Comparison of ENCODE assay signal across 18 cellular contexts in the genomic region with DNA sequence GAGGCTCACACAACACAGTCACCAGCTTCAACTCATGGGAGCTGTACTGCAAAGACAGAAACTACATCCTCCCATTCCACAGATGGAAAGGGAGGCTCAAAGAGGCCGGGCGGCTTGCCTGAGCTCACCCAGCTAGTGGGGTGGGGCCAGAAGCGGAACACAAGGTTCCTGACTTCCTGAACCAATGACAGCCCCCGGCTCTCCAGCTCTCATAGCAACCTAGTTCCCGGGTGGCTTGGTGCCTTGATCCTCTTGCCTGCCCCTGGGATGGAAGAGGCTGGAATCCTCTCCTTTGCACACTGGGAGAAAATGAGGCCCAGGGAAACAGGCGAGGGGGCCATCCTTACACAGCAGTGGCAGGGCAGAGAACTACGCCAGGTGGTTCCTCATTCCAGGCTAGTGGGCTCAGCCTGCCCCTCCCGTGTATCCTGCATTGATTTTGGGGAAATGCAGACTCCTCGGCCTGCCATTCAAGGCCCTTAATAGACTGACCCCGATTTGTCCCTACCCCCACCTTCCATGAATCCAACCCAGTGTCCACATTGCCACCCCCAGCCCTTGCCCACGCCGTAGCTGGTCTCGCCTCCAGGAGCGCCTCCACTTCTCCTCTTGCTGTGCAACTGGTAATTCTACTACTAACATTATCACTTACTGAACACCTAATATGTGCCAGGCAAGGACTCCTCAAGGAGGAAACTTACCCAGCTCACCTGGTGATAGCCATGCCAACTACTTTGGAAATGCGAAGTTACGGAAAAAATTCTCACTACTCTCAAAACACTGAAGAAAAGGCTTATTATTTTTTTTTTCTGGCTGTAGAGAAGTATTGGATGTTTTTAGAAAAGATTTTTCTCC. TPM values are rescaled to one million over a fixed set of nuclear protein-coding genes. Genes with fewer than 3 reads are reported as not detected.
DNase-seq lines count a peak whose midpoint lies in the region; ATAC-seq and TF ChIP-seq lines count a peak whose summit lies in the region.
"Had no signal": no experiment of that assay in that cellular context is flagged by ENCODE, and none has a peak within 500 bp of the region (broad histone marks: within the 10 kb centered on the region; RNA-seq: fewer than 3 reads in every experiment).

No MANE protein-coding gene starts in this region.

- H3K9ac ChIP-seq in BLaER1 = no peak overlapping the region

- H3K9me3 ChIP-seq in BLaER1 = no peaks in the 10 kb centered on the region
- H3K9me3 ChIP-seq in adrenal gland (replicated peaks in 1 of 3) = no peaks in the 10 kb centered on the region
- H3K9me3 ChIP-seq: heart right ventricle, right lobe of liver had no signal

- H3K36me3 ChIP-seq in BLaER1 (no peaks in the 10 kb centered on the region), adrenal gland (replicated peaks in 1 of 2) (no peaks in the 10 kb centered on the region)
- H3K36me3 ChIP-seq: heart right ventricle, right lobe of liver had no signal

- H3K9me3 Mint-ChIP-seq in memory B cell = no peaks in the 10 kb centered on the region
- H3K9me3 Mint-ChIP-seq: activated CD8-positive, alpha-beta T cell treated with anti-CD3 and anti-CD28 coated beads for 36 hours; HFFc6 had no signal

- H3K4me3 ChIP-seq in BLaER1 (no peak overlapping the region), adrenal gland (no peak overlapping the region)
- H3K4me3 ChIP-seq: heart right ventricle, right lobe of liver had no signal

- H3K27me3 Mint-ChIP-seq in memory B cell = peaks cover 24% of the 10 kb centered on the region

- peak overlapping the region; percentile 74 for H3K4me2 ChIP-seq in BLaER1

- peaks cover 14% of the 10 kb centered on the region for H3K4me1 Mint-ChIP-seq in memory B cell

- H3K36me3 Mint-ChIP-seq in memory B cell = no peaks in the 10 kb centered on the region

- no peak for TF ChIP-seq CTCF in adrenal gland (IDR thresholded peaks at IDR 0.05)

- whole genome bisulfite sequencing in adrenal gland, 4 donors = 51 to 72% (median 55%) methylated on average over 11 to 16 of the region's 16 CpGs

- intact Hi-C loops in adrenal gland (cut with DNase I) = no loop called here

- peaks cover 16% of the 10 kb centered on the region; the same call in 1 of the 2 replicates for H3K27me3 ChIP-seq in BLaER1
- no peaks in the 10 kb centered on the region for H3K27me3 ChIP-seq in adrenal gland
- H3K27me3 ChIP-seq: right lobe of liver had no signal

- TF ChIP-seq POLR2A in adrenal gland (IDR thresholded peaks at IDR 0.05) = peak in 1 of 2 donors; percentile 4

- peaks cover 22% of the 10 kb centered on the region for H4K20me1 ChIP-seq in BLaER1

- peaks cover 63% of the 10 kb centered on the region for H3K4me1 ChIP-seq in BLaER1
- peaks cover 22 to 58% of the 10 kb centered on the region in 2 donors for H3K4me1 ChIP-seq in adrenal gland (replicated peaks in 1 of 2)

- no peak overlapping the region for H3K27ac Mint-ChIP-seq in memory B cell
- H3K27ac Mint-ChIP-seq: activated CD8-positive, alpha-beta T cell treated with anti-CD3 and anti-CD28 coated beads for 36 hours; HFFc6 had no signal

- in situ Hi-C loops in G401 (cut with HindIII; ENCODE audit: low sequenced_read_pairs) = no loop called here

- 0 out of 2 replicates have a peak overlapping the region, but pooled peaks have one; percentile 6 for H3K27ac ChIP-seq in BLaER1
- peak overlapping the region; percentile 46 to 90 (median 63) for H3K27ac ChIP-seq in adrenal gland
- H3K27ac ChIP-seq: right lobe of liver had no signal

- ATAC-seq in memory B cell (ENCODE audit: low read depth) (no peak), GM21576 (IDR thresholded peaks at IDR 0.05; ENCODE audit: unreplicated experiment) (no peak)
- ATAC-seq: activated CD8-positive, alpha-beta T cell treated with anti-CD3 and anti-CD28 coated beads for 36 hours; esophagus mucosa; right lobe of liver; SK-N-SH treated with all-trans-retinoic acid at 6 μM for 48 hours had no signal

- peak overlapping the region; percentile 31 for H3K4me3 Mint-ChIP-seq in memory B cell
- H3K4me3 Mint-ChIP-seq: activated CD8-positive, alpha-beta T cell treated with anti-CD3 and anti-CD28 coated beads for 36 hours; HFFc6 had no signal

- DNase-seq in G401 (ENCODE audit: low spot score) = peak; percentile 47
- peak in 6 of 7 donors; percentile 64 to 84 (median 76) for DNase-seq in adrenal gland
- DNase-seq in memory B cell (ENCODE audit: low spot score in 2 of 2) = no peak
- DNase-seq in activated CD4-positive, alpha-beta T cell treated with anti-CD3 and anti-CD28 coated beads, Interleukin-2, amount 50 U/mL, for 1 hour = no peak
- no peak for DNase-seq in SHP77 treated with DMSO at 0.1 percent for 48 hours (lab: John Stamatoyannopoulos, UW)
- DNase-seq: activated CD8-positive, alpha-beta T cell treated with anti-CD3 and anti-CD28 coated beads for 36 hours; AML-193; cortex of kidney; HFFc6; islet precursor cell; NCI-H526; stimulated activated CD4-positive, alpha-beta T cell treated with anti-CD3 and anti-CD28 coated beads, Interleukin-2, amount 100 ng/mL, for 48 hours had no signal

RNA-seq across cellular contexts. Expression of a gene that starts 5.0 kb away (rescaled TPM):
- 3.7 and 4.8 TPM in 2 replicates for total RNA-seq in G401 (2014; rRNA removed; shearing (Covaris generic))
- total RNA-seq in adrenal gland = 100 to 1,000 TPM in 3 of 8 donors, 10 to 100 TPM in 5; 52.4 to 409 (median 90.0) TPM
- polyA plus RNA-seq in adrenal gland = 100 to 1,000 TPM in 2 of 3 donors, 10 to 100 TPM in 1; 62.4 to 250 (median 105) TPM

Comparison
In these comparisons a context has a peak if more than half of its experiments do, and no peak if none do; other contexts are left out.
1. DNase-seq: peak in G401 (single experiment) and adrenal gland (6 of 7); none in memory B cell (0 of 2), activated CD4-positive, alpha-beta T cell treated with anti-CD3 and anti-CD28 coated beads, Interleukin-2, amount 50 U/mL, for 1 hour (single experiment) and SHP77 treated with DMSO at 0.1 percent for 48 hours (single experiment).